In the genomic region with DNA sequence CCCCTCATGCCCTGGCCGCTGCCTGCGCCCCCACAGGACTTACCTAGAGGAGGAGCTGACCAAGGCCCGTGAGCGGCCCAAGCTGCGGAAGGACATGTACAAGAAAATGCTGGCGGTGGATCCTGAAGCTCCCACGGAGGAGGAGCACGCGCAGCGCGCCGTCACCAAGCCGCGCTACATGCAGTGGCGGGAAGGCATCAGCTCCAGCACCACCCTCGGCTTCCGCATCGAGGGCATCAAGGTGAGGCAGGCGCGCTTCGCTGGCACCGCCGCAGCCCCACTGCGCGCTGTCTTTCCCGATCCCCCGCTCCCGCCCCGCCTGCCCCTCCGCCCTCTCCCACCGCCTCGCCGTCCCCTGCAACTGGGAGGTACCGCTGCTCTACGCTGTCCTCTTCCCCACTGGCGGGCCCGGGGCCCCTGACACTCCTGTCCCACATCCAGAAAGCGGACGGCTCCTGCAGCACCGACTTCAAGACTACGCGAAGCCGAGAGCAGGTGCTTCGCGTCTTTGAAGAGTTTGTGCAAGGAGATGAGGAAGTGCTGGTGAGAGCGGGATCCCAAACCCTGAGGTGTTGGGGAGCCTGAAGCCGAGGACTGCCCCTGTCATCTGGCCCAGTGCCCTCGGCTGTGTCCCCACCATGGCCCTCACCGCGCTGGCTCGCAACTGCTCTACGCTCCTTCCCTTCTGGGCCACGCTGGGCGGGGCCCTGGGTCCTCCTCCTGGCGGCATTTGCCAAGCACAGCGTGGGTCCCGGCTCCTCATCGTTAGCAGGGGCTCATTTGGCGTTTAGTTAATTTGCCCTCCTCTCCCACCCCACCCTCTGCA, we compare ENCODE assay signal across 9 cellular contexts. TPM values are rescaled to one million over a fixed set of nuclear protein-coding genes. Genes with fewer than 3 reads are reported as not detected.
A peak's percentile ranks its signal among the peaks of the same experiment; 100 is the strongest.
DNase-seq lines count a peak whose midpoint lies in the region; FAIRE-seq and TF ChIP-seq lines count a peak whose summit lies in the region.
"Had no signal": no experiment of that assay in that cellular context is flagged by ENCODE, and none has a peak within 500 bp of the region (broad histone marks: within the 10 kb centered on the region; RNA-seq: fewer than 3 reads in every experiment).

No MANE protein-coding gene starts in this region.

- H3K9me3 Mint-ChIP-seq in activated naive CD4-positive, alpha-beta T cell treated with anti-CD3 and anti-CD28 coated beads for 36 hours, result no peaks in the 10 kb centered on the region

- peak overlapping the region; percentile 56 for H3K4me2 ChIP-seq in keratinocyte (ENCODE audit: control insufficient read depth, extremely low read depth, insufficient read depth, low read depth, low read length)

- H3K27me3 ChIP-seq in keratinocyte (ENCODE audit: control insufficient read depth, extremely low read depth, insufficient read depth, low read length) (peaks cover 72% of the 10 kb centered on the region), testis (no peaks in the 10 kb centered on the region)
- H3K27me3 ChIP-seq: SJSA1 had no signal

- no peak overlapping the region for H3K9ac ChIP-seq in keratinocyte (ENCODE audit: control insufficient read depth, extremely low read depth, insufficient read depth, low read length)

- H3K4me1 Mint-ChIP-seq in activated naive CD4-positive, alpha-beta T cell treated with anti-CD3 and anti-CD28 coated beads for 36 hours (ENCODE audit: low read depth), result peaks cover 21% of the 10 kb centered on the region

- H3K4me3 ChIP-seq in keratinocyte (ENCODE audit: control insufficient read depth in 2 of 3, extremely low read depth in 1 of 3, insufficient read depth in 2 of 3, low read depth in 1 of 3, low read length in 3 of 3) (peak overlapping the region in 1 of 3 experiments; percentile 34), testis (peak overlapping the region; percentile 2 to 24)
- H3K4me3 ChIP-seq: SJSA1 had no signal

- H2AFZ ChIP-seq in keratinocyte (ENCODE audit: control insufficient read depth, low read length), result no peak overlapping the region

- H3K36me3 ChIP-seq in keratinocyte (ENCODE audit: control insufficient read depth in 2 of 2, extremely low read depth in 1 of 2, insufficient read depth in 2 of 2, low read length in 2 of 2) (no peaks in the 10 kb centered on the region), testis (ENCODE audit: low read depth, missing control alignments) (no peaks in the 10 kb centered on the region)
- H3K36me3 ChIP-seq: SJSA1 had no signal

- no peaks in the 10 kb centered on the region for H3K36me3 Mint-ChIP-seq in activated naive CD4-positive, alpha-beta T cell treated with anti-CD3 and anti-CD28 coated beads for 36 hours (ENCODE audit: low read depth)

- peak; percentile 17 for DNase-seq in activated CD4-positive, alpha-beta T cell treated with anti-CD3 and anti-CD28 coated beads for 1 hour
- no peak for DNase-seq in activated CD4-positive, alpha-beta T cell treated with anti-CD3 and anti-CD28 coated beads, Interleukin-2, amount 50 U/mL, for 48 hours
- DNase-seq in activated naive CD4-positive, alpha-beta T cell treated with anti-CD3 and anti-CD28 coated beads for 36 hours, result peak; percentile 56
- DNase-seq in keratinocyte (ENCODE audit: low read depth, low spot score), result no peak
- DNase-seq in testis, result peak; percentile 18
- no peak for DNase-seq in NCI-H1105 treated with DMSO at 0.1 percent for 48 hours (lab: John Stamatoyannopoulos, UW)
- no peak for DNase-seq in SW480 (ENCODE audit: low spot score)
- no peak for DNase-seq in AG08395 (ENCODE audit: low spot score)

- TF ChIP-seq CTCF in keratinocyte (optimal IDR thresholded peaks at IDR 0.05 in 1 of 3, IDR thresholded peaks at IDR 0.05 in 1 of 3, conservative IDR thresholded peaks at IDR 0.05 in 1 of 3; ENCODE audit: extremely low read depth in 1 of 3, insufficient read depth in 2 of 3, low read length in 3 of 3), result no peak
- TF ChIP-seq CTCF in testis (IDR thresholded peaks at IDR 0.05), result no peak

- no peak for FAIRE-seq in keratinocyte (lab: Jason Lieb, UNC)

- CTCF ChIA-PET in activated naive CD4-positive, alpha-beta T cell treated with anti-CD3 and anti-CD28 coated beads for 36 hours (lab: Charles Lee), result interaction anchor here (0.6 to 3.0 kb wide), 2 partner anchors 36 to 307 kb away, joined by 3 to 15 read pairs; no protein-coding TSS in a partner anchor

- H3K79me2 ChIP-seq in keratinocyte (ENCODE audit: control insufficient read depth, insufficient read depth, low read length), result no peaks in the 10 kb centered on the region

- no peaks in the 10 kb centered on the region for H4K20me1 ChIP-seq in keratinocyte (ENCODE audit: control insufficient read depth, extremely low read depth, insufficient read depth, low read length)

- H3K27ac Mint-ChIP-seq in activated naive CD4-positive, alpha-beta T cell treated with anti-CD3 and anti-CD28 coated beads for 36 hours, result no peak overlapping the region

- no peaks in the 10 kb centered on the region for H3K9me3 ChIP-seq in keratinocyte (ENCODE audit: control insufficient read depth, low read depth, low read length)
- H3K9me3 ChIP-seq in testis, result no peaks in the 10 kb centered on the region
- H3K9me3 ChIP-seq: SJSA1 had no signal

- H3K27ac ChIP-seq in keratinocyte (ENCODE audit: control insufficient read depth, insufficient read depth, low read length) (no peak overlapping the region), testis (no peak overlapping the region)
- H3K27ac ChIP-seq: SJSA1 had no signal

- H3K9me1 ChIP-seq in keratinocyte (ENCODE audit: control insufficient read depth, extremely low read depth, insufficient read depth, low read length), result peaks cover 3% of the 10 kb centered on the region

- H3K4me1 ChIP-seq in keratinocyte (ENCODE audit: control insufficient read depth, extremely low read depth, insufficient read depth, low read length), result peaks cover 23% of the 10 kb centered on the region
- H3K4me1 ChIP-seq in testis, result no peaks in the 10 kb centered on the region
- H3K4me1 ChIP-seq: SJSA1 had no signal

- WGBS in testis, 2 donors, result 35% methylated on average over 42 to 55 of the region's 59 CpGs

- H3K27me3 Mint-ChIP-seq in activated naive CD4-positive, alpha-beta T cell treated with anti-CD3 and anti-CD28 coated beads for 36 hours (ENCODE audit: low read depth), result peaks cover 61% of the 10 kb centered on the region

- dilution Hi-C loops in keratinocyte (cut with MboI; ENCODE audit: extremely low pct_ligation_motif_present, low sequenced_read_pairs), result no loop called here

- TF ChIP-seq POLR2A in testis (IDR thresholded peaks at IDR 0.05), result no peak

- intact Hi-C loops in activated naive CD4-positive, alpha-beta T cell treated with anti-CD3 and anti-CD28 coated beads for 36 hours (cut with micrococcal nuclease), result loop anchor here (1.0 to 2.0 kb wide), 2 partner anchors 9 to 19 kb away; a partner anchor contains a TSS
- intact Hi-C loops in testis (cut with DNase I; ENCODE audit: low total_unique reads), result no loop called here

- peak overlapping the region; percentile 52 for H3K4me3 Mint-ChIP-seq in activated naive CD4-positive, alpha-beta T cell treated with anti-CD3 and anti-CD28 coated beads for 36 hours

RNA-seq across cellular contexts. Expression of a gene that starts 8.5 kb away (rescaled TPM):
- total RNA-seq in activated naive CD4-positive, alpha-beta T cell treated with anti-CD3 and anti-CD28 coated beads for 36 hours, result 1 to 10 TPM; 1.0 to 1.7 TPM
- polyA plus RNA-seq in keratinocyte, result 0.12 to 0.14 TPM in 2 of 3 replicates, not detected in the other
- polyA plus RNA-seq in keratinocyte (2011; ENCODE audit: low read depth), result not detected
- polyA plus RNA-seq in keratinocyte (2011; cell fraction: cytosol; rRNA removed), result 0.22 TPM in 1 of 2 replicates, not detected in the other
- 0.15 TPM in 1 of 2 replicates, not detected in the other for polyA plus RNA-seq in keratinocyte (2011; cell fraction: nucleus; rRNA removed)
- 0.11 TPM in 1 of 2 replicates, not detected in the other for polyA plus RNA-seq in keratinocyte (2012; ENCODE audit: low replicate concordance)
- polyA minus RNA-seq in keratinocyte, result not detected in 3 replicates
- 3.3 TPM for polyA minus RNA-seq in keratinocyte (2011; cell fraction: cytosol; rRNA and poly(A)+ RNA removed)
- not detected in 2 replicates for polyA minus RNA-seq in keratinocyte (2011; cell fraction: nucleus; rRNA and poly(A)+ RNA removed)
- 10 to 100 TPM; 16.7 to 21.3 TPM for total RNA-seq in testis
- 12.1 TPM for polyA plus RNA-seq in testis (ENCODE audit: insufficient read depth, low read depth, low replicate concordance)

RNA-seq across cellular contexts. Expression of a gene that starts 11.5 kb away (rescaled TPM):
- not detected for total RNA-seq in activated naive CD4-positive, alpha-beta T cell treated with anti-CD3 and anti-CD28 coated beads for 36 hours
- not detected in 3 replicates for polyA plus RNA-seq in keratinocyte
- not detected for polyA plus RNA-seq in keratinocyte (2011; ENCODE audit: low read depth)
- not detected in 2 replicates for polyA plus RNA-seq in keratinocyte (2011; cell fraction: cytosol; rRNA removed)
- not detected in 2 replicates for polyA plus RNA-seq in keratinocyte (2011; cell fraction: nucleus; rRNA removed)
- polyA plus RNA-seq in keratinocyte (2012; ENCODE audit: low replicate concordance), result not detected in 2 replicates
- not detected in 3 replicates for polyA minus RNA-seq in keratinocyte
- not detected for polyA minus RNA-seq in keratinocyte (2011; cell fraction: cytosol; rRNA and poly(A)+ RNA removed)
- not detected in 2 replicates for polyA minus RNA-seq in keratinocyte (2011; cell fraction: nucleus; rRNA and poly(A)+ RNA removed)
- 1 to 10 TPM; 3.7 to 4.2 TPM for total RNA-seq in testis
- 2.9 TPM for polyA plus RNA-seq in testis (ENCODE audit: insufficient read depth, low read depth, low replicate concordance)

RNA-seq across cellular contexts. Expression of a gene that starts 41.9 kb away (rescaled TPM):
- 10 to 100 TPM; 48.4 to 49.5 TPM for total RNA-seq in activated naive CD4-positive, alpha-beta T cell treated with anti-CD3 and anti-CD28 coated beads for 36 hours
- polyA plus RNA-seq in keratinocyte (5.9 to 12.6 TPM (median 11.6 TPM) in 3 replicates), testis (ENCODE audit: insufficient read depth, low read depth, low replicate concordance) (36.3 TPM)
- polyA plus RNA-seq in keratinocyte (2011; ENCODE audit: low read depth), result 11.2 TPM
- 8.7 and 11.7 TPM in 2 replicates for polyA plus RNA-seq in keratinocyte (2011; cell fraction: cytosol; rRNA removed)
- 32.2 and 36.3 TPM in 2 replicates for polyA plus RNA-seq in keratinocyte (2011; cell fraction: nucleus; rRNA removed)
- 14.6 and 22.9 TPM in 2 replicates for polyA plus RNA-seq in keratinocyte (2012; ENCODE audit: low replicate concordance)
- polyA minus RNA-seq in keratinocyte, result 9.3 to 50.7 TPM (median 16.2 TPM) in 3 replicates
- 15.2 TPM for polyA minus RNA-seq in keratinocyte (2011; cell fraction: cytosol; rRNA and poly(A)+ RNA removed)
- 20.3 and 28.6 TPM in 2 replicates for polyA minus RNA-seq in keratinocyte (2011; cell fraction: nucleus; rRNA and poly(A)+ RNA removed)
- 10 to 100 TPM; 49.4 to 70.9 TPM for total RNA-seq in testis

RNA-seq across cellular contexts. Expression of a gene that starts 56.8 kb away (rescaled TPM):
- total RNA-seq in activated naive CD4-positive, alpha-beta T cell treated with anti-CD3 and anti-CD28 coated beads for 36 hours, result 1 to 10 TPM; 1.2 to 3.7 TPM
- polyA plus RNA-seq in keratinocyte (7.1 to 13.5 TPM (median 9.0 TPM) in 3 replicates), testis (ENCODE audit: insufficient read depth, low read depth, low replicate concordance) (99.0 TPM)
- polyA plus RNA-seq in keratinocyte (2011; ENCODE audit: low read depth), result 23.1 TPM
- 6.4 and 6.5 TPM in 2 replicates for polyA plus RNA-seq in keratinocyte (2011; cell fraction: cytosol; rRNA removed)
- 14.5 and 15.6 TPM in 2 replicates for polyA plus RNA-seq in keratinocyte (2011; cell fraction: nucleus; rRNA removed)
- polyA plus RNA-seq in keratinocyte (2012; ENCODE audit: low replicate concordance), result 8.9 and 24.2 TPM in 2 replicates
- polyA minus RNA-seq in keratinocyte, result 19.6 to 47.6 TPM (median 20.1 TPM) in 3 replicates
- 26.7 TPM for polyA minus RNA-seq in keratinocyte (2011; cell fraction: cytosol; rRNA and poly(A)+ RNA removed)
- polyA minus RNA-seq in keratinocyte (2011; cell fraction: nucleus; rRNA and poly(A)+ RNA removed), result 12.1 and 15.8 TPM in 2 replicates
- total RNA-seq in testis, result 100 to 1,000 TPM; 107 to 156 TPM

Comparison
In these comparisons a context has a peak if more than half of its experiments do, and no peak if none do; other contexts are left out.
1. DNase-seq: peak in activated CD4-positive, alpha-beta T cell treated with anti-CD3 and anti-CD28 coated beads for 1 hour (single experiment), activated naive CD4-positive, alpha-beta T cell treated with anti-CD3 and anti-CD28 coated beads for 36 hours (single experiment) and testis (single experiment); none in activated CD4-positive, alpha-beta T cell treated with anti-CD3 and anti-CD28 coated beads, Interleukin-2, amount 50 U/mL, for 48 hours (0 of 2), keratinocyte (single experiment), NCI-H1105 treated with DMSO at 0.1 percent for 48 hours (single experiment), SW480 (single experiment) and AG08395 (single experiment).
2. RNA of a gene that starts 8.5 kb away (total RNA-seq): 16.7 to 21.3 TPM in testis; 1.0 to 1.7 TPM in activated naive CD4-positive, alpha-beta T cell treated with anti-CD3 and anti-CD28 coated beads for 36 hours; every median in the first group is over 4 times any median in the second.
3. RNA of a gene that starts 11.5 kb away (total RNA-seq): 3.7 to 4.2 TPM in testis; not detected in activated naive CD4-positive, alpha-beta T cell treated with anti-CD3 and anti-CD28 coated beads for 36 hours; every median in the first group is over 4 times any median in the second.